Comparison of ENCODE assay signal across 11 cellular contexts in genomic region chr16:87790278-87791023, GRCh38. TPM values are rescaled to one million over a fixed set of nuclear protein-coding genes. Genes with fewer than 3 reads are reported as not detected.
DNase-seq lines count a peak whose midpoint lies in the region; ATAC-seq and TF ChIP-seq lines count a peak whose summit lies in the region.
"Had no signal": no experiment of that assay in that cellular context is flagged by ENCODE, and none has a peak within 500 bp of the region (broad histone marks: within the 10 kb centered on the region; RNA-seq: fewer than 3 reads in every experiment).

No MANE protein-coding gene starts in this region.

- no peaks in the 10 kb centered on the region for H3F3A ChIP-seq in SK-N-SH (replicated peaks; ENCODE audit: insufficient read depth)

- TF ChIP-seq POLR2A in transverse colon (IDR thresholded peaks at IDR 0.05), result no peak

- intact Hi-C loops in right cardiac atrium (cut with DNase I), result no loop called here
- intact Hi-C loops in transverse colon (cut with DNase I; ENCODE audit: low total_unique reads), result no loop called here

- H3K79me2 ChIP-seq in SK-N-SH (ENCODE audit: insufficient read depth), result no peaks in the 10 kb centered on the region

- POLR2A ChIA-PET in SK-N-SH (lab: Yijun Ruan, JAX), result interaction anchor here (2.9 kb wide), 1 partner anchor 16 kb away, joined by 11 read pairs; no protein-coding TSS in a partner anchor

- H3K4me1 ChIP-seq in SK-N-SH (ENCODE audit: control insufficient read depth in 1 of 2, insufficient read depth in 2 of 2, low read depth in 1 of 2, low read length in 1 of 2) (peaks cover 0 to 2% of the 10 kb centered on the region in 2 experiments; a peak in 1 of 4 replicates), right cardiac atrium (ENCODE audit: control insufficient read depth, insufficient read depth, low read length) (no peaks in the 10 kb centered on the region), transverse colon (peaks cover 0 to 3% (median 0%) of the 10 kb centered on the region in 4 donors)

- no peaks in the 10 kb centered on the region for H3K9me2 ChIP-seq in SK-N-SH

- DNase-seq in NCI-H2171 treated with DMSO at 0.1 percent for 48 hours (lab: John Stamatoyannopoulos, UW), result peak; percentile 63
- DNase-seq in NCI-H2171 (lab: John Stamatoyannopoulos, UW), result no peak
- DNase-seq in SK-N-SH, result peak; percentile 70
- no peak for DNase-seq in right cardiac atrium
- peak; percentile 23 for DNase-seq in transverse colon
- no peak for DNase-seq in activated CD4-positive, alpha-beta T cell treated with anti-CD3 and anti-CD28 coated beads, Interleukin-2, amount 50 U/mL, for 48 hours
- DNase-seq: activated naive CD8-positive, alpha-beta T cell treated with anti-CD3 and anti-CD28 coated beads, Interleukin-2, amount 10 ng/mL, durations not matched to agents 7 days and 5 days; stimulated activated CD8-positive, alpha-beta memory T cell treated with anti-CD3 and anti-CD28 coated beads, Interleukin-4, amount 100 ng/mL, for 48 hours had no signal

- TF ChIP-seq EP300 in SK-N-SH (IDR thresholded peaks at IDR 0.05; ENCODE audit: borderline replicate concordance in 1 of 2, low read depth in 1 of 2, low read length in 1 of 2) (no peak), transverse colon (IDR thresholded peaks at IDR 0.05; ENCODE audit: low read depth) (peak; percentile 11)

- no peaks in the 10 kb centered on the region for H4K20me1 ChIP-seq in SK-N-SH (ENCODE audit: insufficient read depth)

- H3K27me3 ChIP-seq in SK-N-SH (ENCODE audit: insufficient read depth) (no peaks in the 10 kb centered on the region), right cardiac atrium (ENCODE audit: control insufficient read depth, insufficient read depth) (no peaks in the 10 kb centered on the region), transverse colon (no peaks in the 10 kb centered on the region)
- H3K27me3 ChIP-seq: neutrophil had no signal

- TF ChIP-seq RAD21 in SK-N-SH (IDR thresholded peaks at IDR 0.05; ENCODE audit: low read length), result no peak

- H3K36me3 ChIP-seq in SK-N-SH (replicated peaks in 1 of 2; ENCODE audit: control insufficient read depth in 1 of 2, insufficient read depth in 2 of 2, low read length in 1 of 2) (no peaks in the 10 kb centered on the region), transverse colon (no peaks in the 10 kb centered on the region)
- H3K36me3 ChIP-seq: neutrophil had no signal

- no peak overlapping the region for H2AFZ ChIP-seq in SK-N-SH (ENCODE audit: low read depth)

- CTCF ChIA-PET in SK-N-SH (lab: Yijun Ruan, JAX), result interaction anchor here (1.1 to 4.6 kb wide), 5 partner anchors 11 to 81 kb away, joined by 3 to 48 read pairs (median 17); no protein-coding TSS in a partner anchor

- H3K27ac ChIP-seq in SK-N-SH (ENCODE audit: low read depth in 2 of 2, low read length in 1 of 2) (no peak overlapping the region), right cardiac atrium (ENCODE audit: low read length) (no peak overlapping the region), transverse colon (peak overlapping the region; percentile 50 to 60 (median 56))
- H3K27ac ChIP-seq: neutrophil had no signal

- in situ Hi-C loops in transverse colon (cut with MboI; ENCODE audit: low pct_ligation_motif_present in 1 of 4, low pct_unique_long_range_greater_than_20kb in 1 of 4, low sequenced_read_pairs in 3 of 4), result loop anchor here in 1 of 4 donors (25.0 kb wide), 1 partner anchor 122 kb away; no protein-coding TSS in a partner anchor

- ATAC-seq in right cardiac atrium (peak; percentile 67 to 79), GM21619 (IDR thresholded peaks at IDR 0.05; ENCODE audit: unreplicated experiment) (no peak), GM21526 (IDR thresholded peaks at IDR 0.05; ENCODE audit: low FRiP score, unreplicated experiment) (no peak)

- H3K4me3 ChIP-seq in SK-N-SH (ENCODE audit: low read depth in 2 of 2, low read length in 1 of 2) (no peak overlapping the region), right cardiac atrium (ENCODE audit: low read length) (no peak overlapping the region), transverse colon (no peak overlapping the region)

- no peak overlapping the region for H3K9ac ChIP-seq in SK-N-SH

- H3K9me3 ChIP-seq in SK-N-SH (no peaks in the 10 kb centered on the region), right cardiac atrium (ENCODE audit: control insufficient read depth, low read length) (no peaks in the 10 kb centered on the region), transverse colon (no peaks in the 10 kb centered on the region)
- H3K9me3 ChIP-seq: neutrophil had no signal

- no peak overlapping the region for H3K4me2 ChIP-seq in SK-N-SH

- TF ChIP-seq CTCF in SK-N-SH (IDR thresholded peaks at IDR 0.05) (no peak), transverse colon (IDR thresholded peaks at IDR 0.05) (no peak)

- 55% methylated on average over 16 of the region's 16 CpGs for WGBS in SK-N-SH (ENCODE audit: low lambda C conversion rate)
- WGBS in right cardiac atrium, result 64% methylated on average over 16 of the region's 16 CpGs
- 79 to 86% methylated on average over 10 to 16 of the region's 16 CpGs for WGBS in transverse colon (ENCODE audit: low coverage in 1 of 2), 2 donors

TF ChIP-seq in SK-N-SH, 30 proteins besides CTCF, POLR2A, EP300 and RAD21:
- no peak for TF ChIP-seq SMC3 (IDR thresholded peaks at IDR 0.05; ENCODE audit: low read depth, low read length)
- no peak for TF ChIP-seq TAF1 (IDR thresholded peaks at IDR 0.05; ENCODE audit: borderline replicate concordance, low read depth, low read length)
- no peak for TF ChIP-seq EZH2phosphoT487 (IDR thresholded peaks at IDR 0.05; ENCODE audit: borderline replicate concordance, low read depth)
- TF ChIP-seq RXRA (IDR thresholded peaks at IDR 0.05; ENCODE audit: borderline replicate concordance, low read depth), result no peak
- TF ChIP-seq POLR2AphosphoS5 (IDR thresholded peaks at IDR 0.05; ENCODE audit: low read depth, low read length), result no peak
- TF ChIP-seq IRF3 (IDR thresholded peaks at IDR 0.05; ENCODE audit: low read depth, low read length), result no peak
- TF ChIP-seq NRF1 (IDR thresholded peaks at IDR 0.05; ENCODE audit: low read depth, low read length), result no peak
- no peak for TF ChIP-seq YY1 (IDR thresholded peaks at IDR 0.05; ENCODE audit: low read depth)
- no peak for TF ChIP-seq GABPA (IDR thresholded peaks at IDR 0.05; ENCODE audit: low read depth)
- TF ChIP-seq TCF12 (IDR thresholded peaks at IDR 0.05), result no peak
- no peak for TF ChIP-seq REST (IDR thresholded peaks at IDR 0.05; ENCODE audit: low read depth, low read length)
- TF ChIP-seq MXI1 (IDR thresholded peaks at IDR 0.05; ENCODE audit: low read depth, low read length), result no peak
- TF ChIP-seq FOSL2 (IDR thresholded peaks at IDR 0.05; ENCODE audit: borderline replicate concordance, low read depth), result no peak
- no peak for TF ChIP-seq RCOR1 (IDR thresholded peaks at IDR 0.05; ENCODE audit: low read length)

RNA-seq across cellular contexts. Expression of gene KLHDC4, which starts 24.7 kb away (rescaled TPM):
- polyA plus RNA-seq in SK-N-SH (2012; rRNA removed) (39.0 and 51.2 TPM in 2 replicates), right cardiac atrium (14.0 TPM)
- polyA plus RNA-seq in SK-N-SH (2012; cell fraction: cytosol; rRNA removed), result 19.5 and 23.8 TPM in 2 replicates
- 184 and 240 TPM in 2 replicates for polyA plus RNA-seq in SK-N-SH (2012; cell fraction: nucleus; rRNA removed)
- total RNA-seq in right cardiac atrium (10 to 100 TPM; 11.4 to 16.5 (median 15.2) TPM), transverse colon (100 to 1,000 TPM in 1 of 4 donors, 10 to 100 TPM in 3; 45.2 to 193 (median 57.4) TPM)

Comparison
In these comparisons a context has a peak if more than half of its experiments do, and no peak if none do; other contexts are left out.
1. DNase-seq: peak in NCI-H2171 treated with DMSO at 0.1 percent for 48 hours (single experiment), SK-N-SH (single experiment) and transverse colon (single experiment); none in NCI-H2171 (single experiment), right cardiac atrium (0 of 3) and activated CD4-positive, alpha-beta T cell treated with anti-CD3 and anti-CD28 coated beads, Interleukin-2, amount 50 U/mL, for 48 hours (0 of 2).
2. H3K27ac ChIP-seq: peak in transverse colon (4 of 4); none in SK-N-SH (0 of 2) and right cardiac atrium (single experiment).
3. ATAC-seq: peak in right cardiac atrium (2 of 2); none in GM21619 (single experiment) and GM21526 (single experiment).